ENCODE assay signal across 8 cellular contexts in genomic region chr6:128518531-128519131, GRCh38. TPM values are rescaled to one million over a fixed set of nuclear protein-coding genes. Genes with fewer than 3 reads are reported as not detected.
DNase-seq lines count a peak whose midpoint lies in the region; ATAC-seq and TF ChIP-seq lines count a peak whose summit lies in the region.

No MANE protein-coding gene starts in this region.

- peak overlapping the region; percentile 80 to 95 for H3K9ac ChIP-seq in duodenal mucosa (ENCODE audit: low read depth in 1 of 2, low read length in 2 of 2)

- H3K27ac ChIP-seq in duodenal mucosa (ENCODE audit: low read depth, low read length) = no peak overlapping the region

- no peaks in the 10 kb centered on the region for H3K36me3 Mint-ChIP-seq in naive B cell

- no peak overlapping the region for H3K27ac Mint-ChIP-seq in naive B cell

- H3K4me3 ChIP-seq in AG10803 (ENCODE audit: low read length) (peak overlapping the region; percentile 91), duodenal mucosa (ENCODE audit: low read depth in 1 of 2, low read length in 2 of 2) (peak overlapping the region; percentile 93 to 97)
- H3K4me3 ChIP-seq in Jurkat, Clone E6-1 (ENCODE audit: low read length) = peak overlapping the region; percentile 82

- H3K27me3 Mint-ChIP-seq in naive B cell = peaks cover 56 to 84% (median 63%) of the 10 kb centered on the region in 3 donors

- TF ChIP-seq CTCF in AG10803 (conservative IDR thresholded peaks at IDR 0.05; ENCODE audit: low read length) = no peak

- H3K4me1 Mint-ChIP-seq in naive B cell = peaks cover 21 to 25% (median 22%) of the 10 kb centered on the region in 3 donors

- peaks cover 0 to 7% of the 10 kb centered on the region in 2 donors for H3K27me3 ChIP-seq in duodenal mucosa (ENCODE audit: control insufficient read depth in 1 of 2, insufficient read depth in 2 of 2, low read length in 2 of 2)

- no peaks in the 10 kb centered on the region for H3K36me3 ChIP-seq in duodenal mucosa (ENCODE audit: control insufficient read depth in 1 of 2, insufficient read depth in 2 of 2, low read length in 2 of 2)

- H3K9me3 Mint-ChIP-seq in naive B cell = no peaks in the 10 kb centered on the region

- H3K4me1 ChIP-seq in duodenal mucosa (ENCODE audit: control insufficient read depth in 1 of 2, insufficient read depth in 2 of 2, low read length in 2 of 2) = peaks cover 14 to 32% of the 10 kb centered on the region in 2 donors

- peak overlapping the region; percentile 76 to 90 (median 87) for H3K4me3 Mint-ChIP-seq in naive B cell

- H3K9me3 ChIP-seq in duodenal mucosa (ENCODE audit: control insufficient read depth in 1 of 2, low read length in 2 of 2) = no peaks in the 10 kb centered on the region

- DNase-seq in AG10803 (ENCODE audit: low read depth) (peak; percentile 33), naive B cell (no peak), iPS-NIHi11 (ENCODE audit: low spot score) (no peak)
- no peak for DNase-seq in Jurkat, Clone E6-1 (ENCODE audit: low read depth, low spot score)

- ATAC-seq in naive B cell (ENCODE audit: low read depth in 2 of 2) (no peak), GM19463 (IDR thresholded peaks at IDR 0.05; ENCODE audit: unreplicated experiment) (no peak), HG02763 (IDR thresholded peaks at IDR 0.05; ENCODE audit: unreplicated experiment) (no peak), GM21367 (IDR thresholded peaks at IDR 0.05; ENCODE audit: unreplicated experiment) (no peak)

RNA-seq across cellular contexts. Expression of gene PTPRK, which starts 1.8 kb away (rescaled TPM):
- 2.9 TPM for polyA plus RNA-seq in Jurkat, Clone E6-1 (2012; ENCODE audit: insufficient read depth, insufficient read length)
- polyA plus RNA-seq in naive B cell (ENCODE audit: low read depth in 6 of 6) = 10 to 100 TPM; 27.6 to 43.4 (median 34.3) TPM
